ENCODE assay signal across 20 cellular contexts in the genomic region with DNA sequence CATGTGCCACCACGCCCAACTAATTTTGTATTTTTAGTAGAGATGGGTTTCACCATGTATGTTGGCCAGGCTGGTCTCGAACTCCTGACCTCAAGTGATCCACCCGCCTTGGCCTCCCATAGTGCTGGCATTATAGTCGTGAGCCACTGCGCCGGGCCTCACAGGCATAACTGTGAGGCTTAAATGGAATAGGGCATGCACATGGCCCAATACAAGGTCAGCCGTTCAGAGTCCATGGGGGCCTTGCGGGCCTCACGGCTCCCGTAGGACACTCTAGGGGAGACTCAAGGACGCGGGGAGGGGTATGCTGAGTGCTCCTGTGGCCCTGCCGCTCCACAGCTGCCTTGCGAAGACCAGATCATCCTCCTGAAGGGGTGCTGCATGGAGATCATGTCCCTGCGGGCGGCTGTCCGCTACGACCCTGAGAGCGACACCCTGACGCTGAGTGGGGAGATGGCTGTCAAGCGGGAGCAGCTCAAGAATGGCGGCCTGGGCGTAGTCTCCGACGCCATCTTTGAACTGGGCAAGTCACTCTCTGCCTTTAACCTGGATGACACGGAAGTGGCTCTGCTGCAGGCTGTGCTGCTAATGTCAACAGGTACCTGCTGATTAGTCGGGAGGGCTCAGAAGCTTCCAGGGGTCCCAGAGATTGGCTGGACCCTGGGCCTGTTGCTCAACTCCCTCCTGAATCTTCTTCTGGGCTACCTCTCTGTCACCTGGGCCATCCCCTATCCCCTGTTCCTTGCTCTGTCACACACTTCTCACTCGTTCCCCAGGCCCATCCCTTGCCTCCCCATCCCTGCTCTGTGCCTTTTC. TPM values are rescaled to one million over a fixed set of nuclear protein-coding genes. Genes with fewer than 3 reads are reported as not detected.
DNase-seq lines count a peak whose midpoint lies in the region; ATAC-seq, FAIRE-seq and TF ChIP-seq lines count a peak whose summit lies in the region.
"Had no signal": no experiment of that assay in that cellular context is flagged by ENCODE, and none has a peak within 500 bp of the region (broad histone marks: within the 10 kb centered on the region; RNA-seq: fewer than 3 reads in every experiment).

No MANE protein-coding gene starts in this region.

- TF ChIP-seq EP300 in K562 (IDR thresholded peaks at IDR 0.05; ENCODE audit: low read length): no peak
- TF ChIP-seq EP300 in sigmoid colon (IDR thresholded peaks at IDR 0.05): no peak

- no peak for DNase-seq in T-helper 2 cell treated with Interferon-gamma antibody and Interleukin-4, amounts not matched to agents 5 μg/mL and 100 μg/mL, for 36 hours (ENCODE audit: low spot score)
- DNase-seq in T-helper 2 cell: no peak
- no peak for DNase-seq in K562 (ENCODE audit: extremely low read depth in 1 of 4, low spot score in 3 of 4)
- DNase-seq in sigmoid colon: no peak
- no peak for DNase-seq in caudate nucleus (lab: John Stamatoyannopoulos, UW)
- DNase-seq in DMS53 treated with DMSO at 0.1 percent for 48 hours (lab: John Stamatoyannopoulos, UW; ENCODE audit: unreplicated experiment): no peak
- DNase-seq: 8988T; activated CD4-positive, alpha-beta T cell treated with anti-CD3 and anti-CD28 coated beads for 36 hours; activated CD8-positive, alpha-beta memory T cell treated with anti-CD3 and anti-CD28 coated beads, Interleukin-2, amount 50 U/mL, for 4 hours; activated gamma-delta T cell treated with Interleukin-2 at 50 U/mL for 16 hours; amygdala; Calu3; hippocampal formation; mammary epithelial cell; NCI-H2029; NCI-H446; psoas muscle had no signal

- peaks cover 73% of the 10 kb centered on the region for H3K36me3 ChIP-seq in K562 (ENCODE audit: control insufficient read depth, insufficient read depth, low read length)
- peaks cover 40 to 78% (median 62%) of the 10 kb centered on the region in 4 donors for H3K36me3 ChIP-seq in sigmoid colon

- TF ChIP-seq RAD21 in K562 (CRISPR knock-in tag; conservative IDR thresholded peaks at IDR 0.05 in 1 of 2, IDR thresholded peaks at IDR 0.05 in 1 of 2): no peak

- H3K9me3 ChIP-seq in K562 (replicated peaks; ENCODE audit: control insufficient read depth, insufficient read depth, low read depth, low read length) (no peaks in the 10 kb centered on the region), sigmoid colon (no peaks in the 10 kb centered on the region)
- H3K9me3 ChIP-seq: psoas muscle had no signal

- H3K9ac ChIP-seq in K562 (ENCODE audit: insufficient read depth in 1 of 2, low read depth in 2 of 2, low read length in 2 of 2): peak overlapping the region in 1 of 2 experiments; percentile 40; a peak in 1 of 4 replicates
- H3K9ac ChIP-seq: KMS-11 had no signal

- no peak for ATAC-seq in K562
- ATAC-seq: activated CD4-positive, alpha-beta T cell treated with anti-CD3 and anti-CD28 coated beads for 36 hours; psoas muscle; SK-N-SH treated with all-trans-retinoic acid at 6 μM for 48 hours had no signal

- POLR2A ChIA-PET in K562 (lab: Yijun Ruan, JAX): no interaction called here

- TF ChIP-seq CTCF in K562 (IDR thresholded peaks at IDR 0.05 in 2 of 3, conservative IDR thresholded peaks at IDR 0.05 in 1 of 3; ENCODE audit: insufficient read depth in 2 of 3, low read depth in 1 of 3, low read length in 3 of 3): no peak
- no peak for TF ChIP-seq CTCF in sigmoid colon (IDR thresholded peaks at IDR 0.05)

- intact Hi-C loops in K562 (cut with micrococcal nuclease): no loop called here
- intact Hi-C loops in sigmoid colon (cut with DNase I): loop anchor here (2.0 kb wide), 1 partner anchor 25 kb away; a partner anchor contains a TSS

- in situ Hi-C loops in K562 (cut with MboI): no loop called here

- no peaks in the 10 kb centered on the region for H3K27me3 Mint-ChIP-seq in T-helper 2 cell treated with Interferon-gamma antibody and Interleukin-4, amounts not matched to agents 5 μg/mL and 100 μg/mL, for 36 hours (ENCODE audit: low read depth)
- H3K27me3 Mint-ChIP-seq: activated CD4-positive, alpha-beta T cell treated with anti-CD3 and anti-CD28 coated beads for 36 hours had no signal

- no peak overlapping the region for H2AFZ ChIP-seq in K562 (ENCODE audit: low read depth, low read length)

- H3K79me2 ChIP-seq in K562 (ENCODE audit: control insufficient read depth, insufficient read depth, low read length): no peaks in the 10 kb centered on the region

- no peaks in the 10 kb centered on the region for H3K9me3 Mint-ChIP-seq in T-helper 2 cell treated with Interferon-gamma antibody and Interleukin-4, amounts not matched to agents 5 μg/mL and 100 μg/mL, for 36 hours

- 89% methylated on average over 27 of the region's 28 CpGs for WGBS in K562 (ENCODE audit: insufficient coverage, low coverage, missing lambda C conversion rate)
- WGBS in sigmoid colon, 2 donors: 92 to 93% methylated on average over 28 of the region's 28 CpGs

- peaks cover 6% of the 10 kb centered on the region for H3K36me3 Mint-ChIP-seq in T-helper 2 cell treated with Interferon-gamma antibody and Interleukin-4, amounts not matched to agents 5 μg/mL and 100 μg/mL, for 36 hours (ENCODE audit: low read depth)

- no TSS peak for BruUV-seq in K562 (replicated peaks; lab: Mats Ljungman, UMichigan)

- TF ChIP-seq POLR2A in K562 (conservative IDR thresholded peaks at IDR 0.05): no peak
- TF ChIP-seq POLR2A in sigmoid colon (IDR thresholded peaks at IDR 0.05): no peak

- CTCF ChIA-PET in K562 (lab: Yijun Ruan, JAX; ENCODE audit: low intra/inter-chr PET ratio): no interaction called here

- peak overlapping the region; percentile 46 for H3K27ac Mint-ChIP-seq in T-helper 2 cell treated with Interferon-gamma antibody and Interleukin-4, amounts not matched to agents 5 μg/mL and 100 μg/mL, for 36 hours
- H3K27ac Mint-ChIP-seq: activated CD4-positive, alpha-beta T cell treated with anti-CD3 and anti-CD28 coated beads for 36 hours had no signal

- H3K4me3 Mint-ChIP-seq in T-helper 2 cell treated with Interferon-gamma antibody and Interleukin-4, amounts not matched to agents 5 μg/mL and 100 μg/mL, for 36 hours: no peak overlapping the region
- H3K4me3 Mint-ChIP-seq: activated CD4-positive, alpha-beta T cell treated with anti-CD3 and anti-CD28 coated beads for 36 hours had no signal

- no peak overlapping the region for H3K27ac ChIP-seq in K562 (ENCODE audit: extremely low read depth, low read depth, low read length)
- H3K27ac ChIP-seq in sigmoid colon: peak overlapping the region in 3 of 4 donors; percentile 98 to 100 (median 99)
- no peak overlapping the region for H3K27ac ChIP-seq in caudate nucleus (ENCODE audit: low read depth, low read length)
- H3K27ac ChIP-seq: KMS-11 had no signal

- no peaks in the 10 kb centered on the region for H3K4me1 Mint-ChIP-seq in T-helper 2 cell treated with Interferon-gamma antibody and Interleukin-4, amounts not matched to agents 5 μg/mL and 100 μg/mL, for 36 hours (ENCODE audit: low read depth)

- peaks cover 0 to 28% of the 10 kb centered on the region in 2 experiments; a peak in 2 of 5 replicates for H3K4me1 ChIP-seq in K562 (replicated peaks in 1 of 2; ENCODE audit: control insufficient read depth in 2 of 2, insufficient read depth in 2 of 2, low read length in 2 of 2)
- H3K4me1 ChIP-seq in sigmoid colon: peaks cover 0 to 60% (median 55%) of the 10 kb centered on the region in 4 donors

- no peak overlapping the region for H3K4me2 ChIP-seq in K562 (ENCODE audit: insufficient read depth, low read length)
- H3K4me2 ChIP-seq: KMS-11 had no signal

- FAIRE-seq in K562 (lab: Jason Lieb, UNC): no peak
- FAIRE-seq: keratinocyte had no signal

- H3K9me1 ChIP-seq in K562 (ENCODE audit: control insufficient read depth, insufficient read depth, low read length): no peaks in the 10 kb centered on the region

- H4K20me1 ChIP-seq in K562 (replicated peaks; ENCODE audit: control insufficient read depth, insufficient read depth, low read length): no peaks in the 10 kb centered on the region

- H3K27me3 ChIP-seq in K562 (ENCODE audit: control insufficient read depth in 2 of 2, insufficient read depth in 2 of 2, low read length in 2 of 2) (no peaks in the 10 kb centered on the region), sigmoid colon (no peaks in the 10 kb centered on the region)

- H3K4me3 ChIP-seq in K562: no peak overlapping the region
- H3K4me3 ChIP-seq in sigmoid colon: no peak overlapping the region
- H3K4me3 ChIP-seq: psoas muscle had no signal

RNA-seq across cellular contexts. Expression of a gene that starts 12.3 kb away (rescaled TPM):
- 2.3 and 7.8 TPM in 2 replicates for total RNA-seq in K562 (2011; cell fraction: chromatin; rRNA removed; ENCODE audit: low replicate concordance)
- 3.6 and 4.0 TPM in 2 replicates for total RNA-seq in K562 (2011; cell fraction: nucleolus; rRNA removed)
- total RNA-seq in K562 (2011; cell fraction: nucleoplasm; rRNA removed): 3.1 and 3.2 TPM in 2 replicates
- total RNA-seq in K562 (2014; rRNA removed) (0.78 and 1.00 TPM in 2 replicates), K562 (2014; rRNA removed; fragmentation: Illumina TruSeq; extraction: Trizol) (0.32 and 0.47 TPM in 2 replicates), K562 (2015; rRNA removed; fragmentation: Illumina TruSeq; extraction: Trizol) (0.65 and 1.2 TPM in 2 replicates), K562 (2021) (6.6 and 7.7 TPM in 2 replicates), sigmoid colon (10 to 100 TPM in 3 of 4 donors, 1 to 10 TPM in 1; 4.1 to 12.8 (median 11.9) TPM)
- polyA plus RNA-seq in K562 (2011; rRNA removed) (0.25 and 0.41 TPM in 2 replicates), K562 (2014; fragmentation: Illumina TruSeq; extraction: Trizol) (4.7 and 6.9 TPM in 2 replicates), K562 (2014; fragmentation: Nextera tagmentation; extraction: Ambion mirVana) (under 1 TPM; 0.27 TPM), K562 (2014; rRNA removed) (1.4 and 2.0 TPM in 2 replicates), sigmoid colon (10 to 100 TPM in 1 of 3 donors, 1 to 10 TPM in 2; 4.4 to 11.4 (median 8.1) TPM)
- 0.21 and 0.89 TPM in 2 replicates for polyA plus RNA-seq in K562 (2011; cell fraction: cytosol; rRNA removed)
- 1.3 and 5.0 TPM in 2 replicates for polyA plus RNA-seq in K562 (2011; cell fraction: nucleus; rRNA removed)
- polyA plus RNA-seq in K562 (2012): 5.3 and 5.4 TPM in 2 replicates
- polyA minus RNA-seq in K562 (2011; rRNA and poly(A)+ RNA removed): 0.42 and 0.63 TPM in 2 replicates
- polyA minus RNA-seq in K562 (2011; cell fraction: cytosol; rRNA and poly(A)+ RNA removed): 0.46 and 3.3 TPM in 2 replicates
- 2.2 and 2.6 TPM in 2 replicates for polyA minus RNA-seq in K562 (2011; cell fraction: nucleus; rRNA and poly(A)+ RNA removed)

RNA-seq across cellular contexts. Expression of a gene that starts 25.3 kb away (rescaled TPM):
- total RNA-seq in K562 (2011; cell fraction: chromatin; rRNA removed; ENCODE audit: low replicate concordance): 10.8 and 15.6 TPM in 2 replicates
- 7.5 and 8.0 TPM in 2 replicates for total RNA-seq in K562 (2011; cell fraction: nucleolus; rRNA removed)
- total RNA-seq in K562 (2011; cell fraction: nucleoplasm; rRNA removed): 10.3 and 15.7 TPM in 2 replicates
- total RNA-seq in K562 (2014; rRNA removed) (13.8 and 18.9 TPM in 2 replicates), K562 (2014; rRNA removed; fragmentation: Illumina TruSeq; extraction: Trizol) (7.5 and 9.1 TPM in 2 replicates), K562 (2015; rRNA removed; fragmentation: Illumina TruSeq; extraction: Trizol) (12.2 and 13.2 TPM in 2 replicates), K562 (2021) (22.7 and 23.4 TPM in 2 replicates), sigmoid colon (10 to 100 TPM; 78.8 to 86.1 (median 83.8) TPM)
- polyA plus RNA-seq in K562 (2011; rRNA removed) (8.3 and 9.3 TPM in 2 replicates), K562 (2014; fragmentation: Illumina TruSeq; extraction: Trizol) (19.7 and 21.6 TPM in 2 replicates), K562 (2014; fragmentation: Nextera tagmentation; extraction: Ambion mirVana) (under 1 TPM; 0.34 to 0.50 TPM), K562 (2014; rRNA removed) (12.7 and 13.8 TPM in 2 replicates), sigmoid colon (10 to 100 TPM; 25.4 to 35.4 (median 25.8) TPM)
- polyA plus RNA-seq in K562 (2011; cell fraction: cytosol; rRNA removed): 7.8 and 12.5 TPM in 2 replicates
- polyA plus RNA-seq in K562 (2011; cell fraction: nucleus; rRNA removed): 7.3 and 15.8 TPM in 2 replicates
- 20.0 TPM in 2 replicates for polyA plus RNA-seq in K562 (2012)
- polyA minus RNA-seq in K562 (2011; rRNA and poly(A)+ RNA removed): 5.8 and 9.7 TPM in 2 replicates
- 6.3 and 7.9 TPM in 2 replicates for polyA minus RNA-seq in K562 (2011; cell fraction: cytosol; rRNA and poly(A)+ RNA removed)
- polyA minus RNA-seq in K562 (2011; cell fraction: nucleus; rRNA and poly(A)+ RNA removed): 2.3 and 2.6 TPM in 2 replicates

RNA-seq across cellular contexts. Expression of a gene that starts 33.7 kb away (rescaled TPM):
- total RNA-seq in K562 (2011; cell fraction: chromatin; rRNA removed; ENCODE audit: low replicate concordance): 152 and 243 TPM in 2 replicates
- total RNA-seq in K562 (2011; cell fraction: nucleolus; rRNA removed): 80.5 and 93.3 TPM in 2 replicates
- 126 and 148 TPM in 2 replicates for total RNA-seq in K562 (2011; cell fraction: nucleoplasm; rRNA removed)
- 51.7 and 52.4 TPM in 2 replicates for total RNA-seq in K562 (2014; rRNA removed)
- 61.9 and 64.9 TPM in 2 replicates for total RNA-seq in K562 (2014; rRNA removed; fragmentation: Illumina TruSeq; extraction: Trizol)
- 77.8 and 91.8 TPM in 2 replicates for total RNA-seq in K562 (2015; rRNA removed; fragmentation: Illumina TruSeq; extraction: Trizol)
- total RNA-seq in K562 (2021): 48.6 and 61.8 TPM in 2 replicates
- polyA plus RNA-seq in K562 (2011; rRNA removed): 48.0 and 66.7 TPM in 2 replicates
- polyA plus RNA-seq in K562 (2011; cell fraction: cytosol; rRNA removed): 15.6 and 17.6 TPM in 2 replicates
- 122 and 128 TPM in 2 replicates for polyA plus RNA-seq in K562 (2011; cell fraction: nucleus; rRNA removed)
- 40.1 and 52.3 TPM in 2 replicates for polyA plus RNA-seq in K562 (2012)
- 99.3 and 120 TPM in 2 replicates for polyA plus RNA-seq in K562 (2014; fragmentation: Illumina TruSeq; extraction: Trizol)
- 10 to 100 TPM; 13.8 to 13.9 TPM for polyA plus RNA-seq in K562 (2014; fragmentation: Nextera tagmentation; extraction: Ambion mirVana)
- 62.8 and 74.1 TPM in 2 replicates for polyA plus RNA-seq in K562 (2014; rRNA removed)
- 56.6 and 69.1 TPM in 2 replicates for polyA minus RNA-seq in K562 (2011; rRNA and poly(A)+ RNA removed)
- polyA minus RNA-seq in K562 (2011; cell fraction: cytosol; rRNA and poly(A)+ RNA removed): 16.1 and 30.2 TPM in 2 replicates
- polyA minus RNA-seq in K562 (2011; cell fraction: nucleus; rRNA and poly(A)+ RNA removed): 40.7 and 50.6 TPM in 2 replicates
- 10 to 100 TPM; 52.3 to 92.2 (median 58.0) TPM for total RNA-seq in sigmoid colon
- polyA plus RNA-seq in sigmoid colon: 10 to 100 TPM; 29.4 to 63.5 (median 34.0) TPM

RNA-seq across cellular contexts. Expression of a gene that starts 33.9 kb away (rescaled TPM):
- total RNA-seq in K562 (2011; cell fraction: chromatin; rRNA removed; ENCODE audit: low replicate concordance): 361 and 745 TPM in 2 replicates
- 434 and 442 TPM in 2 replicates for total RNA-seq in K562 (2011; cell fraction: nucleolus; rRNA removed)
- total RNA-seq in K562 (2011; cell fraction: nucleoplasm; rRNA removed): 293 and 327 TPM in 2 replicates
- total RNA-seq in K562 (2014; rRNA removed) (40.0 and 50.2 TPM in 2 replicates), K562 (2014; rRNA removed; fragmentation: Illumina TruSeq; extraction: Trizol) (40.3 and 48.9 TPM in 2 replicates), K562 (2015; rRNA removed; fragmentation: Illumina TruSeq; extraction: Trizol) (48.2 and 53.5 TPM in 2 replicates), K562 (2021) (102 and 108 TPM in 2 replicates), sigmoid colon (10 to 100 TPM; 27.3 to 64.8 (median 31.7) TPM)
- polyA plus RNA-seq in K562 (2011; rRNA removed) (76.3 and 110 TPM in 2 replicates), K562 (2014; fragmentation: Illumina TruSeq; extraction: Trizol) (117 and 129 TPM in 2 replicates), K562 (2014; fragmentation: Nextera tagmentation; extraction: Ambion mirVana) (1 to 10 TPM; 5.9 to 8.3 TPM), K562 (2014; rRNA removed) (73.3 and 74.8 TPM in 2 replicates), sigmoid colon (10 to 100 TPM; 19.2 to 83.0 (median 29.1) TPM)
- 70.1 and 113 TPM in 2 replicates for polyA plus RNA-seq in K562 (2011; cell fraction: cytosol; rRNA removed)
- 331 and 574 TPM in 2 replicates for polyA plus RNA-seq in K562 (2011; cell fraction: nucleus; rRNA removed)
- polyA plus RNA-seq in K562 (2012): 97.7 and 114 TPM in 2 replicates
- polyA minus RNA-seq in K562 (2011; rRNA and poly(A)+ RNA removed): 79.0 and 96.5 TPM in 2 replicates
- 80.5 and 119 TPM in 2 replicates for polyA minus RNA-seq in K562 (2011; cell fraction: cytosol; rRNA and poly(A)+ RNA removed)
- 146 and 149 TPM in 2 replicates for polyA minus RNA-seq in K562 (2011; cell fraction: nucleus; rRNA and poly(A)+ RNA removed)

RNA-seq across cellular contexts. Expression of a gene that starts 52.2 kb away (rescaled TPM):
- 240 and 242 TPM in 2 replicates for total RNA-seq in K562 (2011; cell fraction: chromatin; rRNA removed; ENCODE audit: low replicate concordance)
- total RNA-seq in K562 (2011; cell fraction: nucleolus; rRNA removed): 98.2 and 103 TPM in 2 replicates
- total RNA-seq in K562 (2011; cell fraction: nucleoplasm; rRNA removed): 184 and 228 TPM in 2 replicates
- total RNA-seq in K562 (2014; rRNA removed) (21.5 and 30.8 TPM in 2 replicates), K562 (2014; rRNA removed; fragmentation: Illumina TruSeq; extraction: Trizol) (38.2 and 38.7 TPM in 2 replicates), K562 (2015; rRNA removed; fragmentation: Illumina TruSeq; extraction: Trizol) (34.4 and 36.5 TPM in 2 replicates), K562 (2021) (57.5 and 61.1 TPM in 2 replicates), sigmoid colon (10 to 100 TPM; 60.2 to 94.4 (median 70.7) TPM)
- polyA plus RNA-seq in K562 (2011; rRNA removed) (43.3 and 51.8 TPM in 2 replicates), K562 (2014; fragmentation: Illumina TruSeq; extraction: Trizol) (56.5 and 65.1 TPM in 2 replicates), K562 (2014; fragmentation: Nextera tagmentation; extraction: Ambion mirVana) (10 to 100 TPM; 12.5 to 16.9 TPM), K562 (2014; rRNA removed) (35.2 and 38.9 TPM in 2 replicates), sigmoid colon (10 to 100 TPM; 22.4 to 42.3 (median 24.0) TPM)
- 29.1 and 32.3 TPM in 2 replicates for polyA plus RNA-seq in K562 (2011; cell fraction: cytosol; rRNA removed)
- 191 and 220 TPM in 2 replicates for polyA plus RNA-seq in K562 (2011; cell fraction: nucleus; rRNA removed)
- 48.8 and 57.5 TPM in 2 replicates for polyA plus RNA-seq in K562 (2012)
- polyA minus RNA-seq in K562 (2011; rRNA and poly(A)+ RNA removed): 30.6 and 33.1 TPM in 2 replicates
- 13.3 and 20.1 TPM in 2 replicates for polyA minus RNA-seq in K562 (2011; cell fraction: cytosol; rRNA and poly(A)+ RNA removed)
- 26.1 and 31.4 TPM in 2 replicates for polyA minus RNA-seq in K562 (2011; cell fraction: nucleus; rRNA and poly(A)+ RNA removed)

Comparison
In these comparisons a context has a peak if more than half of its experiments do, and no peak if none do; other contexts are left out.
1. H3K27ac ChIP-seq: peak in sigmoid colon (3 of 4); none in K562 (single experiment) and caudate nucleus (single experiment).